ENCODE assay signal across 23 cellular contexts in genomic region chr1:62724430-62724829, GRCh38. TPM values are rescaled to one million over a fixed set of nuclear protein-coding genes. Genes with fewer than 3 reads are reported as not detected.
DNase-seq lines count a peak whose midpoint lies in the region; ATAC-seq and TF ChIP-seq lines count a peak whose summit lies in the region.
"Had no signal": no experiment of that assay in that cellular context is flagged by ENCODE, and none has a peak within 500 bp of the region (broad histone marks: within the 10 kb centered on the region; RNA-seq: fewer than 3 reads in every experiment).

No MANE protein-coding gene starts in this region.

- H3K4me1 ChIP-seq in adipocyte (ENCODE audit: control insufficient read depth, insufficient read depth, low read length) (peaks cover 34% of the 10 kb centered on the region), thoracic aorta (ENCODE audit: control insufficient read depth in 1 of 2, low read depth in 2 of 2) (peaks cover 12 to 33% of the 10 kb centered on the region in 2 donors)

- H3K36me3 ChIP-seq in adipocyte (ENCODE audit: control insufficient read depth, insufficient read depth, low read length, severe bottlenecking) (no peaks in the 10 kb centered on the region), thoracic aorta (no peaks in the 10 kb centered on the region)
- H3K36me3 ChIP-seq: MG63, pancreas, SJCRH30, tibial artery had no signal

- H3K4me3 ChIP-seq in adipocyte (ENCODE audit: low read length) (peak overlapping the region; percentile 76), fibroblast of the aortic adventitia (ENCODE audit: low read depth, low read length) (no peak overlapping the region), thoracic aorta (peak overlapping the region; percentile 8)
- H3K4me3 ChIP-seq: pancreas, SJCRH30 had no signal

- H3K9ac ChIP-seq in adipocyte (ENCODE audit: low read length) = no peak overlapping the region

- DNase-seq in adipocyte (ENCODE audit: low read depth) (peak; percentile 75), fibroblast of the aortic adventitia (ENCODE audit: low read depth) (peak; percentile 26), thoracic aorta (ENCODE audit: low spot score) (no peak), NCI-H748 (lab: John Stamatoyannopoulos, UW; ENCODE audit: unreplicated experiment) (no peak), NCI-H510A treated with DMSO at 0.1 percent for 48 hours (lab: John Stamatoyannopoulos, UW) (no peak)
- DNase-seq: activated CD4-positive, alpha-beta memory T cell treated with anti-CD3 and anti-CD28 coated beads for 36 hours; activated CD8-positive, alpha-beta memory T cell treated with anti-CD3 and anti-CD28 coated beads, Interleukin-2, amount 50 U/mL, for 4 hours; CD4-positive, alpha-beta memory T cell; central memory CD4-positive, alpha-beta T cell; H9; KG1; naive thymus-derived CD8-positive, alpha-beta T cell; NCI-H1417; NCI-H2029 treated with DMSO at 0.1 percent for 48 hours; NCI-H526 treated with DMSO at 0.1 percent for 48 hours; pancreas; SJCRH30; stimulated activated naive CD8-positive, alpha-beta T cell treated with anti-CD3 and anti-CD28 coated beads, Interleukin-15, amount 100 ng/mL, for 72 hours; tibial artery had no signal

- no peak for ATAC-seq in thoracic aorta (ENCODE audit: insufficient number of reproducible peaks, low FRiP score, low read depth)
- ATAC-seq in GM21528 (IDR thresholded peaks at IDR 0.05; ENCODE audit: low FRiP score, unreplicated experiment) = no peak
- ATAC-seq: activated CD4-positive, CD25-positive, alpha-beta regulatory T cell treated with anti-CD3 and anti-CD28 coated beads, Interleukin-2, amount 50 U/mL, for 24 hours; naive thymus-derived CD8-positive, alpha-beta T cell; stimulated activated naive CD8-positive, alpha-beta T cell treated with anti-CD3 and anti-CD28 coated beads, Interleukin-15, amount 100 ng/mL, for 72 hours had no signal

- H3K9me3 ChIP-seq in adipocyte (ENCODE audit: control insufficient read depth, low read length) (no peaks in the 10 kb centered on the region), thoracic aorta (no peaks in the 10 kb centered on the region)
- H3K9me3 ChIP-seq: MG63, pancreas, SJCRH30, tibial artery had no signal

- TF ChIP-seq CTCF in C4-2B (conservative IDR thresholded peaks at IDR 0.05) = no peak
- TF ChIP-seq CTCF in fibroblast of the aortic adventitia (IDR thresholded peaks at IDR 0.05; ENCODE audit: insufficient read depth, low read length) = no peak
- TF ChIP-seq CTCF in thoracic aorta (IDR thresholded peaks at IDR 0.05) = no peak

- H3K27me3 ChIP-seq in adipocyte (replicated peaks; ENCODE audit: control insufficient read depth, insufficient read depth, low read length) (no peaks in the 10 kb centered on the region), thoracic aorta (replicated peaks; ENCODE audit: insufficient read depth) (no peaks in the 10 kb centered on the region)
- H3K27me3 ChIP-seq: MG63, pancreas, SJCRH30, tibial artery had no signal

- H3K27ac ChIP-seq in C4-2B (peak overlapping the region; percentile 39), thoracic aorta (peak overlapping the region; percentile 46 to 56)
- H3K27ac ChIP-seq: SJCRH30 had no signal

RNA-seq across cellular contexts. Expression of gene DOCK7, which starts 36.2 kb away (rescaled TPM):
- total RNA-seq in fibroblast of the aortic adventitia (ENCODE audit: low replicate concordance) = 110 and 142 TPM in 2 replicates
- 10 to 100 TPM; 52.7 to 75.7 TPM for total RNA-seq in thoracic aorta

RNA-seq across cellular contexts. Expression of gene ATG4C, which starts 59.5 kb away (rescaled TPM):
- total RNA-seq in fibroblast of the aortic adventitia (ENCODE audit: low replicate concordance) = 13.5 and 25.3 TPM in 2 replicates
- total RNA-seq in thoracic aorta = 10 to 100 TPM in 1 of 2 donors, 1 to 10 TPM in 1; 9.9 to 21.1 TPM

Comparison
In these comparisons a context has a peak if more than half of its experiments do, and no peak if none do; other contexts are left out.
1. DNase-seq: peak in adipocyte (single experiment) and fibroblast of the aortic adventitia (single experiment); none in thoracic aorta (single experiment), NCI-H748 (single experiment) and NCI-H510A treated with DMSO at 0.1 percent for 48 hours (single experiment).